ENCODE assay signal across 15 cellular contexts in the genomic region with DNA sequence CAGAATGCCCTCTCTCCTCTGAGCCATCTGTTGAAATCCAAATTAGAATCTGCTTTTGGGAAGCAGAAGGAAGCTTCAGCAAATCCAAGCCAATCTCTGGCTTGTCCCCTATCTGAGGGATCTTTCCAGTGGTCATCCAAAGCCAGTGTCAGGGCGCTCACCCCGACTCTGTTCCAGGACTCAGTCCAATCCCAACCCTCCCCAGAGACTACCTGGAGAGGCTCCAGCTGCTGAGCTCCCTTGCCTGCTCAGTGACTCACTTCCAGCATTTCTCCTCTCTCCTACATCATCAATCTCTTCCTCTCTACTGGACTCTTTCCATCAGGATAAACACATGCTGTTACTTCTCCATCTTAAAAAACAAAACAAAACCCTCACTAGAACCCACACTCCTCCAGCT. TPM values are rescaled to one million over a fixed set of nuclear protein-coding genes. Genes with fewer than 3 reads are reported as not detected.
DNase-seq lines count a peak whose midpoint lies in the region; ATAC-seq and TF ChIP-seq lines count a peak whose summit lies in the region.
"Had no signal": no experiment of that assay in that cellular context is flagged by ENCODE, and none has a peak within 500 bp of the region (broad histone marks: within the 10 kb centered on the region; RNA-seq: fewer than 3 reads in every experiment).

No MANE protein-coding gene starts in this region.

- H2BK120ac ChIP-seq in neuronal stem cell (ENCODE audit: low read depth, low read length): no peak overlapping the region

- H3K23ac ChIP-seq in neuronal stem cell (ENCODE audit: low read depth, low read length, poor library complexity): no peak overlapping the region

- no peak overlapping the region for H3K27ac ChIP-seq in neuronal stem cell (replicated peaks; ENCODE audit: low read length)
- no peak overlapping the region for H3K27ac ChIP-seq in effector memory CD4-positive, alpha-beta T cell (ENCODE audit: insufficient read depth, low read length, poor library complexity, severe bottlenecking)
- H3K27ac ChIP-seq: neutrophil, SJSA1, thoracic aorta had no signal

- H3K27me3 Mint-ChIP-seq in WTC11 (ENCODE audit: low read depth): peaks cover 43% of the 10 kb centered on the region

- H4K8ac ChIP-seq in neuronal stem cell (ENCODE audit: low read depth, low read length): no peak overlapping the region

- DNase-seq in AG08395 (ENCODE audit: low spot score): peak; percentile 80
- DNase-seq in HS-5 (ENCODE audit: low read depth): peak; percentile 58
- peak; percentile 80 for DNase-seq in choroid plexus epithelial cell (ENCODE audit: low read depth)
- no peak for DNase-seq in neuronal stem cell (ENCODE audit: low spot score)
- DNase-seq in effector memory CD4-positive, alpha-beta T cell: no peak
- no peak for DNase-seq in WTC11 (ENCODE audit: low spot score)
- DNase-seq in 8988T: no peak
- DNase-seq: activated gamma-delta T cell; CD8-positive, alpha-beta T cell; NCI-H524 had no signal

- H4K91ac ChIP-seq in neuronal stem cell (ENCODE audit: low read depth, low read length, poor library complexity): no peak overlapping the region

- H3K27me3 ChIP-seq in neuronal stem cell (ENCODE audit: control insufficient read depth in 3 of 3, insufficient read depth in 3 of 3, low read depth in 1 of 3, low read length in 3 of 3): peaks cover 5 to 58% (median 8%) of the 10 kb centered on the region in 3 experiments
- no peaks in the 10 kb centered on the region for H3K27me3 ChIP-seq in effector memory CD4-positive, alpha-beta T cell (replicated peaks; ENCODE audit: control insufficient read depth, insufficient read depth, low read length, poor library complexity, severe bottlenecking)
- H3K27me3 ChIP-seq: SJSA1 had no signal

- H2BK15ac ChIP-seq in neuronal stem cell (ENCODE audit: low read length): no peak overlapping the region

- no peak overlapping the region for H3K4me3 ChIP-seq in choroid plexus epithelial cell (ENCODE audit: low read depth, low read length)
- H3K4me3 ChIP-seq in neuronal stem cell (ENCODE audit: low read length in 2 of 2): no peak overlapping the region
- H3K4me3 ChIP-seq in effector memory CD4-positive, alpha-beta T cell (ENCODE audit: insufficient read depth, low read depth, low read length, poor library complexity, severe bottlenecking): no peak overlapping the region
- H3K4me3 ChIP-seq: SJSA1, thoracic aorta had no signal

- H3K9ac ChIP-seq in neuronal stem cell (ENCODE audit: low read depth, low read length, poor library complexity): no peak overlapping the region

- no peak overlapping the region for H3K18ac ChIP-seq in neuronal stem cell (ENCODE audit: low read length)

- WGBS in neuronal stem cell (ENCODE audit: extremely low coverage in 2 of 2, insufficient read length in 2 of 2, insufficient replicate concordance in 1 of 2), 2 donors: no CpG with 5 or more reads among the region's 2 CpGs

- no peak overlapping the region for H3K4ac ChIP-seq in neuronal stem cell (ENCODE audit: low read length)

- H3K9me3 Mint-ChIP-seq in WTC11: no peaks in the 10 kb centered on the region
- H3K9me3 Mint-ChIP-seq: CD8-positive, alpha-beta T cell; IgD-negative memory B cell had no signal

- CTCF ChIA-PET in WTC11 (lab: Charles Lee): no interaction called here

- H2BK5ac ChIP-seq in neuronal stem cell (ENCODE audit: low read length): no peak overlapping the region

- no peak overlapping the region for H3K14ac ChIP-seq in neuronal stem cell (ENCODE audit: low read length)

- peaks cover 0 to 17% of the 10 kb centered on the region in 2 donors for H3K36me3 ChIP-seq in neuronal stem cell (replicated peaks in 1 of 2; ENCODE audit: control insufficient read depth in 2 of 2, insufficient read depth in 2 of 2, low read length in 2 of 2)
- H3K36me3 ChIP-seq in effector memory CD4-positive, alpha-beta T cell (ENCODE audit: control insufficient read depth, insufficient read depth, low read length): no peaks in the 10 kb centered on the region
- H3K36me3 ChIP-seq: neutrophil, thoracic aorta had no signal

- peaks cover 6% of the 10 kb centered on the region for H3K79me1 ChIP-seq in neuronal stem cell (ENCODE audit: low read depth, low read length)

- TF ChIP-seq CTCF in choroid plexus epithelial cell (conservative IDR thresholded peaks at IDR 0.05; ENCODE audit: low read depth, low read length) (no peak), WTC11 (IDR thresholded peaks at IDR 0.05) (no peak)

- no peak overlapping the region for H3K4me2 ChIP-seq in neuronal stem cell (ENCODE audit: insufficient read depth, low read length, poor library complexity, severe bottlenecking)

- H2AFZ ChIP-seq in neuronal stem cell (ENCODE audit: low read length): no peak overlapping the region

- no peaks in the 10 kb centered on the region for H3K9me3 ChIP-seq in neuronal stem cell (replicated peaks in 1 of 2; ENCODE audit: control insufficient read depth in 2 of 2, insufficient read depth in 1 of 2, low read depth in 1 of 2, low read length in 2 of 2)
- H3K9me3 ChIP-seq in effector memory CD4-positive, alpha-beta T cell (ENCODE audit: control insufficient read depth, low read length): no peaks in the 10 kb centered on the region
- H3K9me3 ChIP-seq: neutrophil, SJSA1, thoracic aorta had no signal

- POLR2A ChIA-PET in WTC11 (lab: Charles Lee): no interaction called here

- H2AK5ac ChIP-seq in neuronal stem cell (ENCODE audit: low read depth, low read length): peak overlapping the region; percentile 5

- ATAC-seq in WTC11: no peak
- ATAC-seq in GM21619 (IDR thresholded peaks at IDR 0.05; ENCODE audit: unreplicated experiment): no peak
- ATAC-seq: CD8-positive, alpha-beta T cell had no signal

- no peak overlapping the region for H2BK12ac ChIP-seq in neuronal stem cell (ENCODE audit: low read length)

- no peak overlapping the region for H3K4me3 Mint-ChIP-seq in WTC11
- H3K4me3 Mint-ChIP-seq: CD8-positive, alpha-beta T cell; IgD-negative memory B cell had no signal

- no peak overlapping the region for H3K27ac Mint-ChIP-seq in WTC11
- H3K27ac Mint-ChIP-seq: CD8-positive, alpha-beta T cell; IgD-negative memory B cell had no signal

- peaks cover 3% of the 10 kb centered on the region; the same call in 1 of the 2 replicates for H3K36me3 Mint-ChIP-seq in WTC11
- H3K36me3 Mint-ChIP-seq: CD8-positive, alpha-beta T cell; IgD-negative memory B cell had no signal

- H3K4me1 Mint-ChIP-seq in WTC11: peaks cover 22% of the 10 kb centered on the region

- peaks cover 8 to 16% of the 10 kb centered on the region in 2 donors for H3K4me1 ChIP-seq in neuronal stem cell (ENCODE audit: control insufficient read depth in 2 of 2, insufficient read depth in 1 of 2, low read depth in 1 of 2, low read length in 2 of 2)
- peaks cover 22% of the 10 kb centered on the region for H3K4me1 ChIP-seq in effector memory CD4-positive, alpha-beta T cell (ENCODE audit: control insufficient read depth, insufficient read depth, low read length, poor library complexity, severe bottlenecking)

TF ChIP-seq in WTC11, 78 proteins besides CTCF, POLR2A, EP300 and RAD21 (continues in another document):
- TF ChIP-seq ZNF219 (CRISPR knock-in tag; IDR thresholded peaks at IDR 0.05; ENCODE audit: borderline replicate concordance) (no peak), SP1 (CRISPR knock-in tag; conservative IDR thresholded peaks at IDR 0.05) (no peak), TEAD1 (CRISPR knock-in tag; IDR thresholded peaks at IDR 0.05) (no peak), GABPB1 (CRISPR knock-in tag; IDR thresholded peaks at IDR 0.05) (no peak)
- TF ChIP-seq, protein P1, sequence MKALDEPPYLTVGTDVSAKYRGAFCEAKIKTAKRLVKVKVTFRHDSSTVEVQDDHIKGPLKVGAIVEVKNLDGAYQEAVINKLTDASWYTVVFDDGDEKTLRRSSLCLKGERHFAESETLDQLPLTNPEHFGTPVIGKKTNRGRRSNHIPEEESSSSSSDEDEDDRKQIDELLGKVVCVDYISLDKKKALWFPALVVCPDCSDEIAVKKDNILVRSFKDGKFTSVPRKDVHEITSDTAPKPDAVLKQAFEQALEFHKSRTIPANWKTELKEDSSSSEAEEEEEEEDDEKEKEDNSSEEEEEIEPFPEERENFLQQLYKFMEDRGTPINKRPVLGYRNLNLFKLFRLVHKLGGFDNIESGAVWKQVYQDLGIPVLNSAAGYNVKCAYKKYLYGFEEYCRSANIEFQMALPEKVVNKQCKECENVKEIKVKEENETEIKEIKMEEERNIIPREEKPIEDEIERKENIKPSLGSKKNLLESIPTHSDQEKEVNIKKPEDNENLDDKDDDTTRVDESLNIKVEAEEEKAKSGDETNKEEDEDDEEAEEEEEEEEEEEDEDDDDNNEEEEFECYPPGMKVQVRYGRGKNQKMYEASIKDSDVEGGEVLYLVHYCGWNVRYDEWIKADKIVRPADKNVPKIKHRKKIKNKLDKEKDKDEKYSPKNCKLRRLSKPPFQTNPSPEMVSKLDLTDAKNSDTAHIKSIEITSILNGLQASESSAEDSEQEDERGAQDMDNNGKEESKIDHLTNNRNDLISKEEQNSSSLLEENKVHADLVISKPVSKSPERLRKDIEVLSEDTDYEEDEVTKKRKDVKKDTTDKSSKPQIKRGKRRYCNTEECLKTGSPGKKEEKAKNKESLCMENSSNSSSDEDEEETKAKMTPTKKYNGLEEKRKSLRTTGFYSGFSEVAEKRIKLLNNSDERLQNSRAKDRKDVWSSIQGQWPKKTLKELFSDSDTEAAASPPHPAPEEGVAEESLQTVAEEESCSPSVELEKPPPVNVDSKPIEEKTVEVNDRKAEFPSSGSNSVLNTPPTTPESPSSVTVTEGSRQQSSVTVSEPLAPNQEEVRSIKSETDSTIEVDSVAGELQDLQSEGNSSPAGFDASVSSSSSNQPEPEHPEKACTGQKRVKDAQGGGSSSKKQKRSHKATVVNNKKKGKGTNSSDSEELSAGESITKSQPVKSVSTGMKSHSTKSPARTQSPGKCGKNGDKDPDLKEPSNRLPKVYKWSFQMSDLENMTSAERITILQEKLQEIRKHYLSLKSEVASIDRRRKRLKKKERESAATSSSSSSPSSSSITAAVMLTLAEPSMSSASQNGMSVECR (CRISPR knock-in tag; IDR thresholded peaks at IDR 0.05; ENCODE audit: borderline replicate concordance): no peak

RNA-seq across cellular contexts. Expression of a gene that starts 2.4 kb away (rescaled TPM):
- polyA plus RNA-seq in neuronal stem cell (2013, experiment 1 of 2): 20.9 TPM
- polyA plus RNA-seq in neuronal stem cell (2013, experiment 2 of 2): 17.1 TPM
- 40.8 to 54.3 TPM (median 50.5 TPM) in 3 replicates for total RNA-seq in WTC11 (2021)

RNA-seq across cellular contexts. Expression of a gene that starts 8.6 kb away (rescaled TPM):
- not detected for polyA plus RNA-seq in neuronal stem cell (2013, experiment 1 of 2)
- 0.03 TPM for polyA plus RNA-seq in neuronal stem cell (2013, experiment 2 of 2)
- 4.0 to 4.9 TPM (median 4.8 TPM) in 3 replicates for total RNA-seq in WTC11 (2021)
- total RNA-seq: CD8-positive, alpha-beta T cell; SJSA1 had no signal
- polyA plus RNA-seq: IgD-negative memory B cell had no signal

RNA-seq across cellular contexts. Expression of a gene that starts 10.6 kb away (rescaled TPM):
- 43.7 TPM for polyA plus RNA-seq in neuronal stem cell (2013, experiment 1 of 2)
- 41.6 TPM for polyA plus RNA-seq in neuronal stem cell (2013, experiment 2 of 2)
- total RNA-seq in WTC11 (2021): 75.6 to 85.0 TPM (median 75.8 TPM) in 3 replicates

RNA-seq across cellular contexts. Expression of a gene that starts 11.0 kb away (rescaled TPM):
- polyA plus RNA-seq in neuronal stem cell (2013, experiment 1 of 2): 2.7 TPM
- polyA plus RNA-seq in neuronal stem cell (2013, experiment 2 of 2): 2.2 TPM
- total RNA-seq in WTC11 (2021): 8.5 to 10.6 TPM (median 9.7 TPM) in 3 replicates
- polyA plus RNA-seq: IgD-negative memory B cell had no signal

RNA-seq across cellular contexts. Expression of a gene that starts 16.8 kb away (rescaled TPM):
- polyA plus RNA-seq in neuronal stem cell (2013, experiment 1 of 2): 0.36 TPM
- polyA plus RNA-seq in neuronal stem cell (2013, experiment 2 of 2): 0.48 TPM
- total RNA-seq in WTC11 (2021): 2.2 to 2.5 TPM (median 2.3 TPM) in 3 replicates
- polyA plus RNA-seq: IgD-negative memory B cell had no signal

Comparison
In these comparisons a context has a peak if more than half of its experiments do, and no peak if none do; other contexts are left out.
1. DNase-seq: peak in AG08395 (single experiment), HS-5 (single experiment) and choroid plexus epithelial cell (single experiment); none in neuronal stem cell (single experiment), effector memory CD4-positive, alpha-beta T cell (0 of 3), WTC11 (single experiment) and 8988T (single experiment).